ENCODE assay signal across 35 cellular contexts in genomic region chr11:75606099-75606498, GRCh38.
"Had no signal": no experiment of that assay in that cellular context is flagged by ENCODE, and none has a peak within 500 bp of the region (broad histone marks: within the 10 kb centered on the region; RNA-seq: fewer than 3 reads in every experiment).

No MANE protein-coding gene starts in this region.

- FAIRE-seq: astrocyte had no signal

- H3K4me1 Mint-ChIP-seq: activated B cell treated with CpG ODN at 0.5 μM for 24 hours; activated T-helper 17 cell treated with anti-CD3 and anti-CD28 coated beads, Interleukin-2, amount 50 U/mL, for 72 hours had no signal

- DNase-seq: activated B cell treated with CpG ODN at 0.5 μM for 24 hours; activated CD4-positive, alpha-beta T cell treated with anti-CD3 and anti-CD28 coated beads for 48 hours; activated CD4-positive, alpha-beta T cell treated with anti-CD3 and anti-CD28 coated beads, Interleukin-2, amount 50 U/mL, for 1 hour; activated CD4-positive, alpha-beta T cell treated with anti-CD3 and anti-CD28 coated beads, Interleukin-2, amount 50 U/mL, for 48 hours; activated CD8-positive, alpha-beta memory T cell treated with anti-CD3 and anti-CD28 coated beads for 24 hours; activated CD8-positive, alpha-beta T cell treated with anti-CD3 and anti-CD28 coated beads for 36 hours; activated effector memory CD4-positive, alpha-beta T cell treated with Interleukin-2 at 50 U/mL for 16 hours; activated gamma-delta T cell treated with Interleukin-2 at 50 U/mL for 16 hours; activated naive CD4-positive, alpha-beta T cell treated with anti-CD3 and anti-CD28 coated beads, Interleukin-2, amount 50 U/mL, for 16 hours; activated naive CD4-positive, alpha-beta T cell treated with Interleukin-2 at 50 U/mL for 16 hours; activated T-cell treated with anti-CD3 and anti-CD28 coated beads, Interleukin-2, amount 50 U/mL, for 4 hours; amniotic stem cell; anterior cingulate cortex; brain microvascular endothelial cell; dorsolateral prefrontal cortex; effector CD4-positive, alpha-beta T cell; effector memory CD8-positive, alpha-beta T cell; foreskin keratinocyte; glutamatergic neuron; heart left ventricle; T-helper 1 cell; T-helper 17 cell; T1000; WERI-Rb-1 had no signal

- H3K27ac Mint-ChIP-seq: activated B cell treated with CpG ODN at 0.5 μM for 24 hours; activated CD8-positive, alpha-beta T cell treated with anti-CD3 and anti-CD28 coated beads for 36 hours; activated naive CD8-positive, alpha-beta T cell; activated T-helper 17 cell treated with anti-CD3 and anti-CD28 coated beads, Interleukin-2, amount 50 U/mL, for 72 hours; dendritic cell treated with granulocyte-macrophage colony-stimulating factor and Interleukin-4, amounts not matched to agents 40 ng/mL and 50 ng/mL, for 4 days; effector memory CD8-positive, alpha-beta T cell; T-helper 17 cell; T-helper 2 cell treated with Interferon-gamma antibody and Interleukin-4, amounts not matched to agents 5 μg/mL and 100 μg/mL, for 36 hours had no signal

- H3K9me3 Mint-ChIP-seq: activated B cell treated with CpG ODN at 0.5 μM for 24 hours; activated CD8-positive, alpha-beta T cell treated with anti-CD3 and anti-CD28 coated beads for 36 hours; activated T-cell treated with anti-CD3 and anti-CD28 coated beads, Interleukin-2, amount 50 U/mL, for 4 hours; activated T-helper 17 cell treated with anti-CD3 and anti-CD28 coated beads, Interleukin-2, amount 50 U/mL, for 72 hours; central memory CD8-positive, alpha-beta T cell; dendritic cell treated with granulocyte-macrophage colony-stimulating factor and Interleukin-4, amounts not matched to agents 40 ng/mL and 50 ng/mL, for 4 days; effector memory CD8-positive, alpha-beta T cell; T-helper 2 cell treated with Interferon-gamma antibody and Interleukin-4, amounts not matched to agents 5 μg/mL and 100 μg/mL, for 36 hours had no signal

- ATAC-seq: activated CD4-positive, CD25-positive, alpha-beta regulatory T cell treated with anti-CD3 and anti-CD28 coated beads, Interleukin-2, amount 50 U/mL, for 24 hours; activated CD8-positive, alpha-beta T cell treated with anti-CD3 and anti-CD28 coated beads for 36 hours; activated T-cell treated with anti-CD3 and anti-CD28 coated beads, Interleukin-2, amount 50 U/mL, for 4 hours; activated T-helper 17 cell treated with anti-CD3 and anti-CD28 coated beads, Interleukin-2, amount 50 U/mL, for 72 hours; effector memory CD8-positive, alpha-beta T cell; foreskin keratinocyte; heart left ventricle; T-helper 17 cell had no signal

- H3K36me3 ChIP-seq: brain microvascular endothelial cell, cardiac muscle cell, gastrocnemius medialis, heart left ventricle, WERI-Rb-1 had no signal

- H3K27me3 ChIP-seq: brain microvascular endothelial cell, dorsolateral prefrontal cortex, foreskin keratinocyte, gastrocnemius medialis, heart left ventricle had no signal

- H3K36me3 Mint-ChIP-seq: activated naive CD8-positive, alpha-beta T cell had no signal

- H3K4me1 ChIP-seq: gastrocnemius medialis, heart left ventricle had no signal

- H3K4me3 Mint-ChIP-seq: activated B cell treated with CpG ODN at 0.5 μM for 24 hours; activated CD8-positive, alpha-beta T cell treated with anti-CD3 and anti-CD28 coated beads for 36 hours; activated naive CD8-positive, alpha-beta T cell; activated T-cell treated with anti-CD3 and anti-CD28 coated beads, Interleukin-2, amount 50 U/mL, for 4 hours; activated T-helper 17 cell treated with anti-CD3 and anti-CD28 coated beads, Interleukin-2, amount 50 U/mL, for 72 hours; central memory CD8-positive, alpha-beta T cell; dendritic cell treated with granulocyte-macrophage colony-stimulating factor and Interleukin-4, amounts not matched to agents 40 ng/mL and 50 ng/mL, for 4 days; effector memory CD8-positive, alpha-beta T cell; T-helper 17 cell; T-helper 2 cell treated with Interferon-gamma antibody and Interleukin-4, amounts not matched to agents 5 μg/mL and 100 μg/mL, for 36 hours had no signal

- H3K4me3 ChIP-seq: cardiac muscle cell, coronary artery, dorsolateral prefrontal cortex, gastrocnemius medialis, heart left ventricle had no signal

- H3K9me3 ChIP-seq: gastrocnemius medialis, heart left ventricle had no signal

- H3K27ac ChIP-seq: brain microvascular endothelial cell, cardiac muscle cell, coronary artery, dorsolateral prefrontal cortex, epithelial cell of prostate, foreskin keratinocyte, gastrocnemius medialis, heart left ventricle, WERI-Rb-1 had no signal
